Comparison of ENCODE assay signal across 15 cellular contexts in the genomic region with DNA sequence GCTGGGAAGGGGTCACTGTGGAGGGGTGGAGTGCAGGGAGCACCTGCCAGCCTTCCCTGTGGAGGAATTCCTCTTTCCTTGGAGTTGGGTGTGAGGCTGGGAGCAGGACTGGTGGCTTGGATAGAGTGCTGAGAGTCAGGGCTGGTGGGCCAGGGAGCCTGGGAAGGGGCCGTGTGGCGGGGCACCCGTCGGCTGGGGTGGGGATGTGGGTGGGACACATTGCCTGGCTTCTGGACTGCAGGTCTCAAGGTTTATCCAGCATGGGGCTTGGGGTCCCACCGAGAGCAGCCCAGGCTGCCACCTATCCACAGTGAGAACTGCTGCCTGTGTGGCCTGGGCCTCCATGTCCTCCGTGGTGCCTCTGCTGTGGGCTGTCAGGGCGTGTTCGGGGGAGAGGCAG. TPM values are rescaled to one million over a fixed set of nuclear protein-coding genes. Genes with fewer than 3 reads are reported as not detected.
DNase-seq lines count a peak whose midpoint lies in the region; TF ChIP-seq lines count a peak whose summit lies in the region.
"Had no signal": no experiment of that assay in that cellular context is flagged by ENCODE, and none has a peak within 500 bp of the region (broad histone marks: within the 10 kb centered on the region; RNA-seq: fewer than 3 reads in every experiment).

No MANE protein-coding gene starts in this region.

- intact Hi-C loops in MCF 10A (cut with micrococcal nuclease) (no loop called here), mammary epithelial cell (cut with micrococcal nuclease) (loop anchor here (5.0 kb wide), 1 partner anchor 465 kb away; the partner anchor contains the start of gene CHST13)

- H3K4me1 Mint-ChIP-seq in MCF 10A (ENCODE audit: insufficient read depth, unreplicated experiment), result peaks cover 22% of the 10 kb centered on the region
- H3K4me1 Mint-ChIP-seq in endodermal cell, result no peaks in the 10 kb centered on the region
- peaks cover 20% of the 10 kb centered on the region for H3K4me1 Mint-ChIP-seq in progenitor cell of endocrine pancreas (ENCODE audit: low read depth)

- no peaks in the 10 kb centered on the region for H3K27me3 ChIP-seq in mammary epithelial cell (ENCODE audit: insufficient read depth, low read length)
- no peaks in the 10 kb centered on the region for H3K27me3 ChIP-seq in endodermal cell (ENCODE audit: control insufficient read depth, insufficient read depth, low read length, poor library complexity, severe bottlenecking)

- H3K4me3 ChIP-seq in mammary epithelial cell (replicated peaks in 1 of 3; ENCODE audit: insufficient read depth in 1 of 3, low read depth in 2 of 3, low read length in 3 of 3) (no peak overlapping the region), endodermal cell (ENCODE audit: low read length) (no peak overlapping the region)
- H3K4me3 ChIP-seq: BLaER1, GM23338 had no signal

- H3K4me2 ChIP-seq in mammary epithelial cell (ENCODE audit: insufficient read depth, low read depth, low read length), result no peak overlapping the region
- H3K4me2 ChIP-seq: BLaER1, GM23338 had no signal

- POLR2A ChIA-PET in MCF 10A (lab: Yijun Ruan, JAX), result no interaction called here
- POLR2A ChIA-PET in RWPE1 (lab: Yijun Ruan, JAX; ENCODE audit: low non-redundant PET), result no interaction called here

- no peak overlapping the region for H3K4me3 Mint-ChIP-seq in MCF 10A (ENCODE audit: unreplicated experiment)
- no peak overlapping the region for H3K4me3 Mint-ChIP-seq in endodermal cell
- no peak overlapping the region for H3K4me3 Mint-ChIP-seq in progenitor cell of endocrine pancreas (ENCODE audit: low read depth)
- H3K4me3 Mint-ChIP-seq: GM23338 had no signal

- CTCF ChIA-PET in MCF 10A (lab: Yijun Ruan, JAX), result no interaction called here
- CTCF ChIA-PET in mammary epithelial cell (lab: Charles Lee; ENCODE audit: low non-redundant PET), result no interaction called here
- CTCF ChIA-PET in RWPE1 (lab: Yijun Ruan, JAX), result no interaction called here

- H3K36me3 ChIP-seq in mammary epithelial cell (ENCODE audit: insufficient read depth, low read length) (peaks cover 9% of the 10 kb centered on the region), endodermal cell (ENCODE audit: control insufficient read depth, insufficient read depth, low read length) (peaks cover 33% of the 10 kb centered on the region)

- TF ChIP-seq CTCF in MCF 10A (IDR thresholded peaks at IDR 0.05; ENCODE audit: unreplicated experiment) (no peak), mammary epithelial cell (conservative IDR thresholded peaks at IDR 0.05 in 1 of 2, IDR thresholded peaks at IDR 0.05 in 1 of 2; ENCODE audit: extremely low read depth in 1 of 2, insufficient read depth in 1 of 2, low read depth in 1 of 2, low read length in 2 of 2) (no peak), RWPE1 (conservative IDR thresholded peaks at IDR 0.05; ENCODE audit: low read depth) (no peak), endodermal cell (conservative IDR thresholded peaks at IDR 0.05) (no peak), progenitor cell of endocrine pancreas (IDR thresholded peaks at IDR 0.05; ENCODE audit: unreplicated experiment) (no peak)

- peaks cover 21% of the 10 kb centered on the region for H3K36me3 Mint-ChIP-seq in MCF 10A (ENCODE audit: insufficient read depth, unreplicated experiment)
- peaks cover 13% of the 10 kb centered on the region for H3K36me3 Mint-ChIP-seq in endodermal cell (ENCODE audit: low read depth)
- peaks cover 6% of the 10 kb centered on the region for H3K36me3 Mint-ChIP-seq in progenitor cell of endocrine pancreas (ENCODE audit: insufficient read depth)

- H3K27ac ChIP-seq in mammary epithelial cell (ENCODE audit: insufficient read depth, low read depth, low read length) (no peak overlapping the region), RWPE1 (peak overlapping the region; percentile 79), endodermal cell (ENCODE audit: low read depth, low read length) (no peak overlapping the region)
- H3K27ac ChIP-seq: BLaER1 had no signal

- H3K4me1 ChIP-seq in mammary epithelial cell (ENCODE audit: insufficient read depth, low read length) (peaks cover 25% of the 10 kb centered on the region), endodermal cell (ENCODE audit: control insufficient read depth, insufficient read depth, low read length) (peaks cover 9% of the 10 kb centered on the region)

- H3K9ac ChIP-seq in mammary epithelial cell (ENCODE audit: insufficient read depth, low read length) (no peak overlapping the region), endodermal cell (ENCODE audit: extremely low read depth, low read length, poor library complexity, severe bottlenecking) (no peak overlapping the region)
- H3K9ac ChIP-seq: BLaER1 had no signal

- 100% methylated on average over 3 of the region's 8 CpGs for WGBS in mammary epithelial cell (ENCODE audit: low coverage, missing lambda C conversion rate)
- WGBS in endodermal cell (ENCODE audit: insufficient coverage in 1 of 2, insufficient read length in 1 of 2), 2 experiments, result 94 to 100% methylated on average over 1 to 8 of the region's 8 CpGs

- H3K27ac Mint-ChIP-seq in MCF 10A (ENCODE audit: low read depth, unreplicated experiment) (peak overlapping the region; percentile 88), endodermal cell (peak overlapping the region; percentile 81), progenitor cell of endocrine pancreas (peak overlapping the region; percentile 84)
- H3K27ac Mint-ChIP-seq: GM23338 had no signal

- H3K9me3 Mint-ChIP-seq in MCF 10A (ENCODE audit: unreplicated experiment), result no peaks in the 10 kb centered on the region
- no peaks in the 10 kb centered on the region for H3K9me3 Mint-ChIP-seq in endodermal cell
- H3K9me3 Mint-ChIP-seq in progenitor cell of endocrine pancreas (ENCODE audit: low read depth), result no peaks in the 10 kb centered on the region
- H3K9me3 Mint-ChIP-seq: GM23338 had no signal

- dilution Hi-C loops in mammary epithelial cell (cut with HindIII; ENCODE audit: low sequenced_read_pairs), result loop anchor here (5.0 kb wide), 2 partner anchors 55 to 90 kb away; no protein-coding TSS in a partner anchor

- DNase-seq in MCF 10A (ENCODE audit: unreplicated experiment) (no peak), mammary epithelial cell (no peak), RWPE1 (ENCODE audit: low spot score) (no peak), endodermal cell (no peak), progenitor cell of endocrine pancreas (ENCODE audit: low spot score, unreplicated experiment) (no peak), NCI-H69 (lab: John Stamatoyannopoulos, UW) (no peak), DMS53 treated with DMSO at 0.1 percent for 48 hours (lab: John Stamatoyannopoulos, UW; ENCODE audit: unreplicated experiment) (no peak), NCI-H2171 (lab: John Stamatoyannopoulos, UW) (no peak)
- DNase-seq: 8988T, AML-193, DMS79 treated with DMSO at 0.1 percent for 48 hours, EL, H7 had no signal

- no TSS peak for BruUV-seq in MCF 10A (replicated peaks; lab: Mats Ljungman, UMichigan)
- no TSS peak for BruUV-seq in mammary epithelial cell (replicated peaks; lab: Mats Ljungman, UMichigan)

- H2AFZ ChIP-seq in mammary epithelial cell (ENCODE audit: low read depth, low read length), result no peak overlapping the region
- H2AFZ ChIP-seq: GM23338 had no signal

- H4K20me1 ChIP-seq in mammary epithelial cell (ENCODE audit: insufficient read depth, low read length), result peaks cover 24% of the 10 kb centered on the region

- in situ Hi-C loops in mammary epithelial cell (cut with MboI; ENCODE audit: low sequenced_read_pairs in 2 of 2), result loop anchor here in 1 of 2 donors (10.0 kb wide), 2 partner anchors 233 to 467 kb away; no protein-coding TSS in a partner anchor

- peaks cover 94% of the 10 kb centered on the region for H3K79me2 ChIP-seq in mammary epithelial cell (ENCODE audit: insufficient read depth, low read length)

- H3K9me3 ChIP-seq in mammary epithelial cell (replicated peaks; ENCODE audit: insufficient read depth, low read length) (no peaks in the 10 kb centered on the region), endodermal cell (ENCODE audit: control insufficient read depth, low read length) (no peaks in the 10 kb centered on the region)
- H3K9me3 ChIP-seq: BLaER1 had no signal

- no peaks in the 10 kb centered on the region for H3K27me3 Mint-ChIP-seq in MCF 10A (ENCODE audit: insufficient read depth, unreplicated experiment)
- no peaks in the 10 kb centered on the region for H3K27me3 Mint-ChIP-seq in endodermal cell (ENCODE audit: insufficient read depth)
- H3K27me3 Mint-ChIP-seq in progenitor cell of endocrine pancreas, result no peaks in the 10 kb centered on the region

RNA-seq across cellular contexts. Expression of gene PLXNA1, which starts 4.7 kb away (rescaled TPM):
- total RNA-seq in MCF 10A (2022) (42.1 and 48.4 TPM in 2 replicates), mammary epithelial cell (100 to 1,000 TPM; 104 to 156 TPM), endodermal cell (10 to 100 TPM; 66.3 to 79.4 TPM), progenitor cell of endocrine pancreas (104 and 107 TPM in 2 replicates)
- polyA plus RNA-seq in mammary epithelial cell, result 82.4 TPM
- polyA minus RNA-seq in mammary epithelial cell, result 125 TPM
- polyA plus RNA-seq in endodermal cell (2013, experiment 1 of 2), result 64.5 TPM
- polyA plus RNA-seq in endodermal cell (2013, experiment 2 of 2), result 61.1 TPM
